ENCODE assay signal across 1 cellular context in the genomic region with DNA sequence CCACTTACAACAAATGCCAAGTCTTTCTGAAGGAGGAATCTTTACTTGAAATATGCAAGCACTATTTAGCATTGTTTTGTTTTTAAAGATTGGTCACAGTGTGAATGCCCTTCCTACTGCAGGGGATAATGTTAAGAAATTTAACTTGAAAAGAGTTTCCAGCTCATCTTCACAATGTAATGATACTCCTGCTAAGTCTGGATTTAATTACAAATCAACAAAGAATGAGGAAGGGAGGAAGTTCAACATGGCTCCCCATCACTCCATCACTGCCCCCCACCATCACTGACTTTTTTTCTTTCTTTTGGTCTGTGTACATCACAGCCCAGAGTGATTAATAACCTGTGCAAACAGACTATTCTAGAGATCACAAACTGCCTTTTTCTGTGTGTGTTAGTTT.
TF ChIP-seq lines count a peak whose summit lies in the region.

No MANE protein-coding gene starts in this region.

TF ChIP-seq in H1, 55 proteins besides CTCF, POLR2A, EP300 and RAD21:
- TF ChIP-seq YY1 (IDR thresholded peaks at IDR 0.05; ENCODE audit: low read depth, low read length) (0 out of 2 replicates have a peak, but pooled peaks have one; percentile 19), SP4 (IDR thresholded peaks at IDR 0.05; ENCODE audit: low read length) (no peak)
TF ChIP-seq in H1: peak in this region for 1.
